In genomic region chr5:93307557-93307956, GRCh38 we compare ENCODE assay signal across 1 cellular context.
TF ChIP-seq lines count a peak whose summit lies in the region.

No MANE protein-coding gene starts in this region.

TF ChIP-seq in IMR-90, 13 proteins besides CTCF, POLR2A, EP300 and RAD21 (continued from another document):
- TF ChIP-seq MAFK (IDR thresholded peaks at IDR 0.05; ENCODE audit: low read depth, low read length) (no peak), ELK1 (IDR thresholded peaks at IDR 0.05; ENCODE audit: borderline replicate concordance, low read depth, low read length) (no peak), SMC3 (IDR thresholded peaks at IDR 0.05; ENCODE audit: low read depth, low read length) (no peak), NFE2L2 (IDR thresholded peaks at IDR 0.05; ENCODE audit: low read depth, low read length) (no peak)
TF ChIP-seq in IMR-90: peak in this region for 1.
